ENCODE assay signal across 10 cellular contexts in genomic region chr4:52660643-52661042, GRCh38. TPM values are rescaled to one million over a fixed set of nuclear protein-coding genes. Genes with fewer than 3 reads are reported as not detected.
DNase-seq lines count a peak whose midpoint lies in the region; ATAC-seq and TF ChIP-seq lines count a peak whose summit lies in the region.
"Had no signal": no experiment of that assay in that cellular context is flagged by ENCODE, and none has a peak within 500 bp of the region (broad histone marks: within the 10 kb centered on the region; RNA-seq: fewer than 3 reads in every experiment).

No MANE protein-coding gene starts in this region.

- H3K9ac ChIP-seq in HUES64 (ENCODE audit: low read depth, low read length) (no peak overlapping the region), trophoblast cell (ENCODE audit: low read length) (no peak overlapping the region)

- 89% methylated on average over 6 of the region's 6 CpGs for WGBS in HUES64
- no CpG with 5 or more reads among the region's 6 CpGs for WGBS in trophoblast cell (ENCODE audit: extremely low coverage, insufficient coverage, insufficient read length)

- no peak overlapping the region for H3K14ac ChIP-seq in trophoblast cell (ENCODE audit: low read length)

- no peak overlapping the region for H2BK5ac ChIP-seq in trophoblast cell (ENCODE audit: low read depth, low read length, poor library complexity)

- H3K4me1 ChIP-seq in CD8-positive, alpha-beta T cell (ENCODE audit: insufficient read depth, low read length): no peaks in the 10 kb centered on the region
- H3K4me1 ChIP-seq in HUES64 (ENCODE audit: insufficient read depth, low read length): peaks cover 19% of the 10 kb centered on the region
- H3K4me1 ChIP-seq in trophoblast cell (ENCODE audit: control insufficient read depth in 1 of 2, insufficient read depth in 2 of 2, low read length in 2 of 2): peaks cover 14 to 15% of the 10 kb centered on the region in 2 experiments

- peak overlapping the region; percentile 82 for H3K4me3 Mint-ChIP-seq in CD8-positive, alpha-beta T cell
- peak overlapping the region; percentile 74 for H3K4me3 Mint-ChIP-seq in activated naive CD8-positive, alpha-beta T cell treated with anti-CD3 and anti-CD28 coated beads, Interleukin-2, amount 50 U/mL, for 24 hours
- H3K4me3 Mint-ChIP-seq in naive B cell: peak overlapping the region in 7 of 8 donors; percentile 37 to 95 (median 89)

- H3K27me3 ChIP-seq in CD8-positive, alpha-beta T cell (ENCODE audit: insufficient read depth, low read length): no peaks in the 10 kb centered on the region
- peaks cover 13% of the 10 kb centered on the region for H3K27me3 ChIP-seq in HUES64 (ENCODE audit: insufficient read depth, low read length)
- H3K27me3 ChIP-seq in trophoblast cell (ENCODE audit: insufficient read depth, low read length): no peaks in the 10 kb centered on the region
- H3K27me3 ChIP-seq: SJSA1 had no signal

- H3K23ac ChIP-seq in trophoblast cell (ENCODE audit: low read length): no peak overlapping the region

- H3K4ac ChIP-seq in trophoblast cell (ENCODE audit: low read depth, low read length): no peak overlapping the region

- no peak overlapping the region for H2BK120ac ChIP-seq in trophoblast cell (ENCODE audit: insufficient read depth, low read length, poor library complexity)

- no peak for TF ChIP-seq CTCF in CD8-positive, alpha-beta T cell (IDR thresholded peaks at IDR 0.05)

- CTCF ChIA-PET in CD8-positive, alpha-beta T cell (lab: Charles Lee): no interaction called here

- no peak for DNase-seq in CD8-positive, alpha-beta T cell
- DNase-seq in activated naive CD8-positive, alpha-beta T cell treated with anti-CD3 and anti-CD28 coated beads, Interleukin-2, amount 50 U/mL, for 24 hours: no peak
- DNase-seq in naive B cell (no peak), iPS-NIHi11 (ENCODE audit: low spot score) (no peak), NCI-H2171 (lab: John Stamatoyannopoulos, UW) (no peak), trophoblast cell (no peak)
- DNase-seq: activated CD4-positive, alpha-beta T cell treated with anti-CD3 and anti-CD28 coated beads, Interleukin-2, amount 50 U/mL, for 4 hours; left cardiac atrium had no signal

- no peak overlapping the region for H3K4me3 ChIP-seq in CD8-positive, alpha-beta T cell (ENCODE audit: low read depth, low read length)
- H3K4me3 ChIP-seq in HUES64 (ENCODE audit: low read length) (peak overlapping the region; percentile 87), trophoblast cell (ENCODE audit: low read depth, low read length) (no peak overlapping the region)

- peaks cover 33% of the 10 kb centered on the region for H3K27me3 Mint-ChIP-seq in CD8-positive, alpha-beta T cell (ENCODE audit: low read depth)
- H3K27me3 Mint-ChIP-seq in activated naive CD8-positive, alpha-beta T cell treated with anti-CD3 and anti-CD28 coated beads, Interleukin-2, amount 50 U/mL, for 24 hours: peaks cover 19% of the 10 kb centered on the region
- peaks cover 0 to 6% (median 5%) of the 10 kb centered on the region in 3 donors for H3K27me3 Mint-ChIP-seq in naive B cell

- H3K79me1 ChIP-seq in trophoblast cell (ENCODE audit: low read length): peaks cover 13% of the 10 kb centered on the region

- no peak overlapping the region for H3K18ac ChIP-seq in trophoblast cell (ENCODE audit: low read length)

- H3K9me3 ChIP-seq in CD8-positive, alpha-beta T cell (ENCODE audit: low read length): no peaks in the 10 kb centered on the region
- H3K9me3 ChIP-seq in HUES64 (ENCODE audit: insufficient read depth, low read depth, low read length) (0 out of 2 replicates have a peak, but pooled peaks cover 5% of the 10 kb centered on the region), trophoblast cell (ENCODE audit: insufficient read depth, low read depth, low read length) (peaks cover 3% of the 10 kb centered on the region)

- H3K27ac Mint-ChIP-seq in CD8-positive, alpha-beta T cell: no peak overlapping the region
- H3K27ac Mint-ChIP-seq in activated naive CD8-positive, alpha-beta T cell treated with anti-CD3 and anti-CD28 coated beads, Interleukin-2, amount 50 U/mL, for 24 hours: no peak overlapping the region
- H3K27ac Mint-ChIP-seq in naive B cell: peak overlapping the region in 1 of 6 donors; percentile 57

- H4K91ac ChIP-seq in trophoblast cell (ENCODE audit: low read depth, low read length): no peak overlapping the region

- H2AFZ ChIP-seq in trophoblast cell (ENCODE audit: insufficient read depth, low read length, poor library complexity): no peak overlapping the region

- intact Hi-C loops in CD8-positive, alpha-beta T cell (cut with DNase I, micrococcal nuclease): loop anchor here (5.0 to 10.0 kb wide), 3 partner anchors 52 to 286 kb away; partner anchors contain the start of gene RASL11B (in 1 of the 2)

- no peaks in the 10 kb centered on the region for H3K36me3 ChIP-seq in CD8-positive, alpha-beta T cell (ENCODE audit: insufficient read depth, low read length)
- peaks cover 5% of the 10 kb centered on the region for H3K36me3 ChIP-seq in HUES64 (ENCODE audit: insufficient read depth, low read length)
- no peaks in the 10 kb centered on the region for H3K36me3 ChIP-seq in trophoblast cell (ENCODE audit: control insufficient read depth in 1 of 2, insufficient read depth in 2 of 2, low read length in 2 of 2)

- H3K36me3 Mint-ChIP-seq in CD8-positive, alpha-beta T cell: no peaks in the 10 kb centered on the region
- H3K36me3 Mint-ChIP-seq in activated naive CD8-positive, alpha-beta T cell treated with anti-CD3 and anti-CD28 coated beads, Interleukin-2, amount 50 U/mL, for 24 hours (ENCODE audit: low read depth): peaks cover 7% of the 10 kb centered on the region
- H3K36me3 Mint-ChIP-seq in naive B cell: peaks cover 0 to 7% of the 10 kb centered on the region in 2 donors

- H3K4me2 ChIP-seq in trophoblast cell (ENCODE audit: low read length): no peak overlapping the region

- no peak overlapping the region for H2BK12ac ChIP-seq in trophoblast cell (ENCODE audit: low read length)

- no peak overlapping the region for H2AK5ac ChIP-seq in trophoblast cell (ENCODE audit: low read length)

- no peaks in the 10 kb centered on the region for H3K9me3 Mint-ChIP-seq in CD8-positive, alpha-beta T cell
- H3K9me3 Mint-ChIP-seq in activated naive CD8-positive, alpha-beta T cell treated with anti-CD3 and anti-CD28 coated beads, Interleukin-2, amount 50 U/mL, for 24 hours: no peaks in the 10 kb centered on the region
- H3K9me3 Mint-ChIP-seq in naive B cell: peaks cover 0 to 1% (median 0%) of the 10 kb centered on the region in 7 donors

- POLR2A ChIA-PET in CD8-positive, alpha-beta T cell (lab: Charles Lee): interaction anchor here (1.9 kb wide), 1 partner anchor 52 kb away, joined by 4 read pairs; no protein-coding TSS in a partner anchor

- no peak overlapping the region for H4K12ac ChIP-seq in trophoblast cell (ENCODE audit: low read depth, low read length)

- no peak overlapping the region for H3K27ac ChIP-seq in CD8-positive, alpha-beta T cell (ENCODE audit: low read depth, low read length)
- H3K27ac ChIP-seq in HUES64 (ENCODE audit: low read depth, low read length) (no peak overlapping the region), trophoblast cell (ENCODE audit: low read depth, low read length) (no peak overlapping the region)
- H3K27ac ChIP-seq: SJSA1 had no signal

- no peak overlapping the region for H4K8ac ChIP-seq in trophoblast cell (ENCODE audit: low read depth, low read length)

- H3K79me2 ChIP-seq in trophoblast cell (ENCODE audit: control insufficient read depth, insufficient read depth, low read length, poor library complexity): peaks cover 13% of the 10 kb centered on the region

- peaks cover 21% of the 10 kb centered on the region for H3K4me1 Mint-ChIP-seq in CD8-positive, alpha-beta T cell (ENCODE audit: low read depth)
- peaks cover 12% of the 10 kb centered on the region for H3K4me1 Mint-ChIP-seq in activated naive CD8-positive, alpha-beta T cell treated with anti-CD3 and anti-CD28 coated beads, Interleukin-2, amount 50 U/mL, for 24 hours
- peaks cover 8 to 31% (median 21%) of the 10 kb centered on the region in 3 donors for H3K4me1 Mint-ChIP-seq in naive B cell

- no peak for ATAC-seq in CD8-positive, alpha-beta T cell
- ATAC-seq in activated naive CD8-positive, alpha-beta T cell treated with anti-CD3 and anti-CD28 coated beads, Interleukin-2, amount 50 U/mL, for 24 hours: no peak
- ATAC-seq in naive B cell (ENCODE audit: low read depth in 2 of 2): no peak

RNA-seq across cellular contexts. Expression of gene USP46, which starts 1.5 kb away (rescaled TPM):
- 1 to 10 TPM; 3.1 to 4.5 TPM for total RNA-seq in CD8-positive, alpha-beta T cell
- polyA plus RNA-seq in HUES64 (2013, experiment 1 of 2): 23.7 TPM
- 24.9 TPM for polyA plus RNA-seq in HUES64 (2013, experiment 2 of 2)
- 1 to 10 TPM; 1.2 to 5.2 (median 1.8) TPM for polyA plus RNA-seq in naive B cell (ENCODE audit: low read depth in 6 of 6)
- polyA plus RNA-seq in trophoblast cell (2013): 15.8 and 16.9 TPM in 2 replicates
